1 cellular context compared by ENCODE assay signal in genomic region chr6:34239893-34240292, GRCh38.
TF ChIP-seq lines count a peak whose summit lies in the region.

No MANE protein-coding gene starts in this region.

TF ChIP-seq in HCT116, 20 proteins besides CTCF, POLR2A, EP300 and RAD21:
- peak; percentile 51 for TF ChIP-seq POLR2AphosphoS5 (IDR thresholded peaks at IDR 0.05; ENCODE audit: low read depth, low read length)
- TF ChIP-seq ELF1 (IDR thresholded peaks at IDR 0.05; ENCODE audit: borderline replicate concordance, low read depth), result no peak
